Comparison of ENCODE assay signal across 8 cellular contexts in the genomic region with DNA sequence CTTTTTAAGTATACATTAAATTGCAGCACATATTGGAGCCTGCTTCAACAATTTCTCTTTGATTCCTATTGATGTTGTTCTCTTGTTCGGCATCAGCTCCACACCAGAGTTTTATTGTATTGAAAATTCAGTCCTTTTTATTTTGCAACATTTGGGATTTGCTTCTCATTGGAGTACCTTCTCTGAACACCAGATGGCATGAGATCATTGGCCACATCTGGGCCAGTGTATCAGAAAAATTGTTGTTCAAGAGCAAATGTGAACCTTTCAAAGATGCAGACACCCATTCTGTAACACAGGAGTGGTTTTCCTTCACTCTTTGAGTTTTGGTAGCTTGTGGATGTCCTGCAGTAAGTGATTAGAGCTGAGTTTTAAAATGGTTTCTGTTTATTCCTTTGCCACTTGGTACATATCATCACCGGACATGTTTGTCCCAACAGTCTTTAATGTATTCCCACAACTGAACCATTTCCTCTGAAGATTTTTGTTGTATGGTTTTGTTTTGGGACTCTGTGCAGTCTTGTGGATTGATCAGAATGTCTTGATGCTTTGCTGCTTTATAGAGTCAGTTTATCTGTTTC.
A peak's percentile ranks its signal among the peaks of the same experiment; 100 is the strongest.
DNase-seq lines count a peak whose midpoint lies in the region; ATAC-seq and TF ChIP-seq lines count a peak whose summit lies in the region.

No MANE protein-coding gene starts in this region.

- CTCF ChIA-PET in BJ (lab: Yijun Ruan, JAX) = interaction anchor here (0.7 to 9.0 kb wide), 14 partner anchors 10 to 682 kb away, joined by 3 to 336 read pairs (median 3); no protein-coding TSS in a partner anchor

- no peaks in the 10 kb centered on the region for H3K27me3 ChIP-seq in BJ (ENCODE audit: control insufficient read depth, insufficient read depth, low read length)

- peak; percentile 56 for ATAC-seq in GM19395 (IDR thresholded peaks at IDR 0.05; ENCODE audit: unreplicated experiment)
- no peak for ATAC-seq in HG03378 (IDR thresholded peaks at IDR 0.05; ENCODE audit: unreplicated experiment)

- POLR2A ChIA-PET in BJ (lab: Charles Lee) = no interaction called here

- peaks cover 13% of the 10 kb centered on the region for H3K27me3 Mint-ChIP-seq in nephron progenitor cell (ENCODE audit: low read depth, poor library complexity)

- H3K9me3 Mint-ChIP-seq in nephron progenitor cell = no peaks in the 10 kb centered on the region

- H3K36me3 Mint-ChIP-seq in nephron progenitor cell (ENCODE audit: low read depth) = no peaks in the 10 kb centered on the region

- TF ChIP-seq CTCF in BJ (IDR thresholded peaks at IDR 0.05; ENCODE audit: insufficient read depth, low read depth, low read length) (peak; percentile 77), nephron progenitor cell (IDR thresholded peaks at IDR 0.05) (peak; percentile 78)

- no peaks in the 10 kb centered on the region for H3K36me3 ChIP-seq in BJ (ENCODE audit: control insufficient read depth, insufficient read depth, low read length)

- H3K27ac Mint-ChIP-seq in nephron progenitor cell = no peak overlapping the region

- H3K4me3 Mint-ChIP-seq in nephron progenitor cell = no peak overlapping the region

- H3K4me3 ChIP-seq in BJ (ENCODE audit: low read depth, low read length) = no peak overlapping the region

- no peak for DNase-seq in BJ (ENCODE audit: low read depth)
- peak; percentile 26 for DNase-seq in NCI-H345 treated with DMSO at 0.1 percent for 48 hours (lab: John Stamatoyannopoulos, UW; ENCODE audit: unreplicated experiment)
- peak; percentile 52 for DNase-seq in dedifferentiated amniotic fluid mesenchymal stem cell (ENCODE audit: extremely low spot score)
- DNase-seq in nephron progenitor cell = peak; percentile 12
- no peak for DNase-seq in GF-D8 (lab: John Stamatoyannopoulos, UW)
- no peak for DNase-seq in hippocampal formation (lab: John Stamatoyannopoulos, UW)

- H3K4me1 Mint-ChIP-seq in nephron progenitor cell = peaks cover 22% of the 10 kb centered on the region

Comparison
In these comparisons a context has a peak if more than half of its experiments do, and no peak if none do; other contexts are left out.
1. DNase-seq: peak in NCI-H345 treated with DMSO at 0.1 percent for 48 hours (single experiment), dedifferentiated amniotic fluid mesenchymal stem cell (single experiment) and nephron progenitor cell (single experiment); none in BJ (single experiment), GF-D8 (single experiment) and hippocampal formation (0 of 2).